In the genomic region with DNA sequence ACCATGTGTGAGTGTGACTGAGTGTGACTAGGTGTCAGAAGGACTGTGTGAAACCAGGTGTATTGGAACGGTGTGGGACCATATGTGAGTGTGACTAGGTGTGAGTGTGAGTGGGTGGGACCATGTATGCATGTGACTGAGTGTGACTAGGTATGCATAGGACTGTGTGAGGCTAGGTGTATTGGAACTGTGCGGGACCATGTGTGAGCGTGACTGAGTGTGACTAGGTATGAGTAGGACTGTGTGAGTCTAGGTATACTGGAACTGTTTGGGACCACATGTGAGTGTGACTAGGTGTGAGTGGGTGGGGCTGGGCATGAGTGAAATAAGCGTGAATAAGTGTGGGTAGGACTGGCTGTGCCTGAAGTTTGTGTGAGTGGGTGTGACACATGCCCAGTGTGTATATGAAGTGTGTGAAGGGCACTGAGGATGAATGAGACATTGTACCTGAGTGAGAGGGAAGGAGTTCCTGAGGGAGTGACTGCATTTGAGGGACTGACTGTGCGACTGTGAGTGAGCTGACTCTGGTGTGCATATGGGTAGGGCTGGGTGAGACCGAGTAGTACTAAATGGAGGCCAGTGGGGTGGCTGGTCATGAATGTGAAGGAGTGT, we compare ENCODE assay signal across 21 cellular contexts.
"Had no signal": no experiment of that assay in that cellular context is flagged by ENCODE, and none has a peak within 500 bp of the region (broad histone marks: within the 10 kb centered on the region; RNA-seq: fewer than 3 reads in every experiment).

No MANE protein-coding gene starts in this region.

- ATAC-seq: activated CD8-positive, alpha-beta T cell treated with anti-CD3 and anti-CD28 coated beads, Interleukin-2, amount 10 ng/mL, durations not matched to agents 7 days and 5 days; left ventricle myocardium superior; pancreas; T-helper 17 cell had no signal

- H3K27ac ChIP-seq: pancreas, suprapubic skin had no signal

- H3K27ac Mint-ChIP-seq: activated CD8-positive, alpha-beta T cell treated with anti-CD3 and anti-CD28 coated beads, Interleukin-2, amount 10 ng/mL, durations not matched to agents 7 days and 5 days; activated naive CD4-positive, alpha-beta T cell treated with anti-CD3 and anti-CD28 coated beads, Interleukin-2, amount 50 U/mL, for 24 hours; brain; T-helper 17 cell; type B pancreatic cell had no signal

- H3K4me3 Mint-ChIP-seq: activated CD8-positive, alpha-beta T cell treated with anti-CD3 and anti-CD28 coated beads, Interleukin-2, amount 10 ng/mL, durations not matched to agents 7 days and 5 days; activated naive CD4-positive, alpha-beta T cell treated with anti-CD3 and anti-CD28 coated beads, Interleukin-2, amount 50 U/mL, for 24 hours; brain; central memory CD8-positive, alpha-beta T cell; T-helper 17 cell; type B pancreatic cell had no signal

- H3K4me1 ChIP-seq: pancreas, suprapubic skin had no signal

- H3K4me3 ChIP-seq: pancreas, suprapubic skin had no signal

- H3K36me3 ChIP-seq: pancreas, suprapubic skin had no signal

- H3K9me3 ChIP-seq: pancreas, suprapubic skin had no signal

- H3K4me1 Mint-ChIP-seq: activated naive CD4-positive, alpha-beta T cell treated with anti-CD3 and anti-CD28 coated beads, Interleukin-2, amount 50 U/mL, for 24 hours; central memory CD8-positive, alpha-beta T cell; T-helper 17 cell had no signal

- H3K36me3 Mint-ChIP-seq: activated naive CD4-positive, alpha-beta T cell treated with anti-CD3 and anti-CD28 coated beads, Interleukin-2, amount 50 U/mL, for 24 hours; brain; type B pancreatic cell had no signal

- H3K27me3 ChIP-seq: pancreas, suprapubic skin had no signal

- H3K27me3 Mint-ChIP-seq: activated naive CD4-positive, alpha-beta T cell treated with anti-CD3 and anti-CD28 coated beads, Interleukin-2, amount 50 U/mL, for 24 hours; brain; type B pancreatic cell had no signal

- H3K9me3 Mint-ChIP-seq: activated naive CD4-positive, alpha-beta T cell treated with anti-CD3 and anti-CD28 coated beads, Interleukin-2, amount 50 U/mL, for 24 hours; brain had no signal

- DNase-seq: activated CD4-positive, alpha-beta T cell treated with anti-CD3 and anti-CD28 coated beads for 4 hours; activated CD8-positive, alpha-beta memory T cell treated with anti-CD3 and anti-CD28 coated beads, Interleukin-2, amount 50 U/mL, for 4 hours; activated CD8-positive, alpha-beta T cell treated with anti-CD3 and anti-CD28 coated beads, Interleukin-2, amount 10 ng/mL, durations not matched to agents 7 days and 5 days; activated effector memory CD4-positive, alpha-beta T cell treated with anti-CD3 and anti-CD28 coated beads, Interleukin-2, amount 50 U/mL, for 16 hours; activated T-cell treated with anti-CD3 and anti-CD28 coated beads, Interleukin-2, amount 50 U/mL, for 48 hours; effector CD8-positive, alpha-beta T cell; foreskin fibroblast; kidney glomerular epithelial cell; left ventricle myocardium superior; mesenchymal stem cell; pancreas; stimulated activated CD4-positive, alpha-beta T cell treated with anti-CD3 and anti-CD28 coated beads, Interleukin-12 subunit alpha, Interleukin-12 subunit beta, amount 100 ng/mL, for 4 hours; stimulated activated CD4-positive, alpha-beta T cell treated with anti-CD3 and anti-CD28 coated beads, Interleukin-2, amount 100 ng/mL, for 24 hours; stimulated activated naive CD4-positive, alpha-beta T cell treated with Interleukin-2 at 50 U/mL for 16 hours; T-helper 17 cell had no signal

- FAIRE-seq: endothelial cell of umbilical vein, pancreas had no signal
